ENCODE assay signal across 8 cellular contexts in the genomic region with DNA sequence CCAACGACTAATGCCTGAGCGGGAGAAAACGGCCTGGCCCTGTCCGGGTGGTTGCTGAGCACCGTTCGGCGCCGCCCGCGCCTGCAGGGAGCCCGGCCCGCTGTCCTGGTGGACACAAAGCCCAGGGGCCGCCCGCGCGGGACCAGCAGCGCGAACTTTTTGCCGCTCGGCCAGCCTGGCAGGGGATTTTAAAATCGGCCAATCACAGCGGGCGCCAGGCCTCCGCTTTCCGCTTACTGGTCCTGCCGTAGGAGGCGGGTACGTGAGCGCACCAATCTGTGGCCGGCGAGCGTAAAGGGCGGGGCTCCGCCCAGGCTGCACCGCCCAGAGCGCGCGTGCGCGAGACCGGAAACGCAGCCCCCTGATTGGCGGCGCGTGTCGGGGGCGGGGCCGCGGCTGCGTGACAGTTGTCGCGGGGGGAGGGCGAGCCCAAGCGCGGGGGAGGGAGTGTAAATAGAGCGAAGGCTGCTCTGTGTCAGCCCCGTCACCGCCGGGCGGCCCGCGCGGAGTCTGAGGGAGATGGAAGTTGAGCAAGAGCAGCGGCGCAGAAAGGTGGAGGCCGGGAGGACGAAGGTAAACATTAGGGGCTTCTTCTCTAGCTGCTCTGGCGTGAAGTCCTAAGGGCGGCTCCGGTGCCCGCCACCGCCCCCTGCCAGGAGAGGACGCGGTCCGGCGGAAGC. TPM values are rescaled to one million over a fixed set of nuclear protein-coding genes. Genes with fewer than 3 reads are reported as not detected.
DNase-seq lines count a peak whose midpoint lies in the region; ATAC-seq and TF ChIP-seq lines count a peak whose summit lies in the region.

Gene C21orf58, minus strand, starts transcription at position 161 of the 680 bp plus-strand sequence. CDS start 1,132 bp downstream, outside the sequence.
A gene with protein sequence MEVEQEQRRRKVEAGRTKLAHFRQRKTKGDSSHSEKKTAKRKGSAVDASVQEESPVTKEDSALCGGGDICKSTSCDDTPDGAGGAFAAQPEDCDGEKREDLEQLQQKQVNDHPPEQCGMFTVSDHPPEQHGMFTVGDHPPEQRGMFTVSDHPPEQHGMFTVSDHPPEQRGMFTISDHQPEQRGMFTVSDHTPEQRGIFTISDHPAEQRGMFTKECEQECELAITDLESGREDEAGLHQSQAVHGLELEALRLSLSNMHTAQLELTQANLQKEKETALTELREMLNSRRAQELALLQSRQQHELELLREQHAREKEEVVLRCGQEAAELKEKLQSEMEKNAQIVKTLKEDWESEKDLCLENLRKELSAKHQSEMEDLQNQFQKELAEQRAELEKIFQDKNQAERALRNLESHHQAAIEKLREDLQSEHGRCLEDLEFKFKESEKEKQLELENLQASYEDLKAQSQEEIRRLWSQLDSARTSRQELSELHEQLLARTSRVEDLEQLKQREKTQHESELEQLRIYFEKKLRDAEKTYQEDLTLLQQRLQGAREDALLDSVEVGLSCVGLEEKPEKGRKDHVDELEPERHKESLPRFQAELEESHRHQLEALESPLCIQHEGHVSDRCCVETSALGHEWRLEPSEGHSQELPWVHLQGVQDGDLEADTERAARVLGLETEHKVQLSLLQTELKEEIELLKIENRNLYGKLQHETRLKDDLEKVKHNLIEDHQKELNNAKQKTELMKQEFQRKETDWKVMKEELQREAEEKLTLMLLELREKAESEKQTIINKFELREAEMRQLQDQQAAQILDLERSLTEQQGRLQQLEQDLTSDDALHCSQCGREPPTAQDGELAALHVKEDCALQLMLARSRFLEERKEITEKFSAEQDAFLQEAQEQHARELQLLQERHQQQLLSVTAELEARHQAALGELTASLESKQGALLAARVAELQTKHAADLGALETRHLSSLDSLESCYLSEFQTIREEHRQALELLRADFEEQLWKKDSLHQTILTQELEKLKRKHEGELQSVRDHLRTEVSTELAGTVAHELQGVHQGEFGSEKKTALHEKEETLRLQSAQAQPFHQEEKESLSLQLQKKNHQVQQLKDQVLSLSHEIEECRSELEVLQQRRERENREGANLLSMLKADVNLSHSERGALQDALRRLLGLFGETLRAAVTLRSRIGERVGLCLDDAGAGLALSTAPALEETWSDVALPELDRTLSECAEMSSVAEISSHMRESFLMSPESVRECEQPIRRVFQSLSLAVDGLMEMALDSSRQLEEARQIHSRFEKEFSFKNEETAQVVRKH (N-terminal part only) (plus strand): TSS at position 447 of the 680 bp plus-strand sequence. CDS start 73 bp downstream, at position 520.

- ATAC-seq in HG02763 (IDR thresholded peaks at IDR 0.05; ENCODE audit: unreplicated experiment) (peak; percentile 84), Right ventricle myocardium superior (ENCODE audit: poor library complexity) (peak; percentile 94)

- H3K4me1 Mint-ChIP-seq in activated naive CD8-positive, alpha-beta T cell treated with anti-CD3 and anti-CD28 coated beads for 36 hours, result peaks cover 28% of the 10 kb centered on the region

- peaks cover 12% of the 10 kb centered on the region; the same call in 1 of the 2 replicates for H4K20me1 ChIP-seq in SU-DHL-6 (ENCODE audit: low read depth, low read length)

- intact Hi-C loops in Right ventricle myocardium superior (cut with DNase I), result loop anchor here (2.0 kb wide), 1 partner anchor 39 kb away; the partner anchor contains the start of gene MCM3AP
- intact Hi-C loops in ovary (cut with DNase I), result no loop called here
- intact Hi-C loops in thyroid gland (cut with DNase I), result loop anchor here (5.0 kb wide), 1 partner anchor 37 kb away; the partner anchor contains the start of genes MCM3AP and YBEY

- peak within 1 kb of the TSS; percentile 72 for H2AFZ ChIP-seq in SU-DHL-6 (ENCODE audit: low read depth, low read length, severe bottlenecking)

- H3K9me2 ChIP-seq in SU-DHL-6 (replicated peaks; ENCODE audit: insufficient read depth, low read length), result no peaks in the 10 kb centered on the region

- peak within 1 kb of the TSS; percentile 96 for H3K4me3 ChIP-seq in GM12865 (ENCODE audit: low read depth, low read length)
- peak within 1 kb of the TSS; percentile 95 for H3K4me3 ChIP-seq in SU-DHL-6 (ENCODE audit: insufficient read depth, low read length, poor library complexity, severe bottlenecking)
- H3K4me3 ChIP-seq in ovary, result peak within 1 kb of the TSS; percentile 83
- peak within 1 kb of the TSS; percentile 69 to 98 (median 70) for H3K4me3 ChIP-seq in thyroid gland (replicated peaks in 1 of 3)

- H3K27me3 Mint-ChIP-seq in activated naive CD8-positive, alpha-beta T cell treated with anti-CD3 and anti-CD28 coated beads for 36 hours, result no peaks in the 10 kb centered on the region

- H3K4me1 ChIP-seq in ovary (ENCODE audit: insufficient read depth) (peaks cover 11% of the 10 kb centered on the region), thyroid gland (peaks cover 9 to 23% of the 10 kb centered on the region in 2 donors)

- peaks cover 79% of the 10 kb centered on the region for H3K79me2 ChIP-seq in SU-DHL-6 (ENCODE audit: insufficient read depth, low read length)

- peak within 1 kb of the TSS; percentile 96 for H3K27ac ChIP-seq in SU-DHL-6 (ENCODE audit: low read depth, low read length)
- H3K27ac ChIP-seq in ovary, result peak within 1 kb of the TSS; percentile 47 to 84
- H3K27ac ChIP-seq in thyroid gland, result peak within 1 kb of the TSS; percentile 68 to 97 (median 72)

- H3K9me3 ChIP-seq in SU-DHL-6 (ENCODE audit: insufficient read depth, low read length), result no peaks in the 10 kb centered on the region
- H3K9me3 ChIP-seq in ovary, result no peaks in the 10 kb centered on the region
- H3K9me3 ChIP-seq in thyroid gland, result no peaks in the 10 kb centered on the region

- peak within 1 kb of the TSS; percentile 96 for H3K9ac ChIP-seq in SU-DHL-6 (ENCODE audit: low read length)

- H3K36me3 ChIP-seq in SU-DHL-6 (ENCODE audit: low read length) (peaks cover 6% of the 10 kb centered on the region), ovary (no peaks in the 10 kb centered on the region), thyroid gland (no peaks in the 10 kb centered on the region)

- H3K27me3 ChIP-seq in SU-DHL-6 (ENCODE audit: low read length) (no peaks in the 10 kb centered on the region), ovary (no peaks in the 10 kb centered on the region), thyroid gland (no peaks in the 10 kb centered on the region)

- TF ChIP-seq POLR2A in ovary (IDR thresholded peaks at IDR 0.05), result no peak
- TF ChIP-seq POLR2A in thyroid gland (IDR thresholded peaks at IDR 0.05), result peak in 1 of 2 donors; percentile 5

- TF ChIP-seq CTCF in GM12865 (IDR thresholded peaks at IDR 0.05; ENCODE audit: insufficient read depth, low read depth, low read length, missing control alignments) (no peak), SU-DHL-6 (IDR thresholded peaks at IDR 0.05; ENCODE audit: insufficient read depth, low read length, poor library complexity, severe bottlenecking) (no peak), ovary (IDR thresholded peaks at IDR 0.05) (peak in 1 of 3 donors; percentile 13), thyroid gland (IDR thresholded peaks at IDR 0.05) (no peak)

- H3K36me3 Mint-ChIP-seq in activated naive CD8-positive, alpha-beta T cell treated with anti-CD3 and anti-CD28 coated beads for 36 hours, result peaks cover 39% of the 10 kb centered on the region

- peaks cover 25% of the 10 kb centered on the region for H3F3A ChIP-seq in SU-DHL-6 (ENCODE audit: insufficient read depth)

- TF ChIP-seq EP300 in ovary (IDR thresholded peaks at IDR 0.05), result peak; percentile 18

- no peaks in the 10 kb centered on the region for H3K9me3 Mint-ChIP-seq in activated naive CD8-positive, alpha-beta T cell treated with anti-CD3 and anti-CD28 coated beads for 36 hours

- WGBS in ovary, 3 donors, result 0 to 1% (median 1%) methylated on average over 65 to 76 of the region's 76 CpGs
- WGBS in thyroid gland, 2 donors, result 0% methylated on average over 8 of the region's 76 CpGs; no CpG with 5 or more reads in 1 of the 2 donors

- H3K4me3 Mint-ChIP-seq in activated naive CD8-positive, alpha-beta T cell treated with anti-CD3 and anti-CD28 coated beads for 36 hours, result peak within 1 kb of the TSS; percentile 92

- peak within 1 kb of the TSS; percentile 97 for H3K4me2 ChIP-seq in SU-DHL-6 (ENCODE audit: low read depth, low read length, poor library complexity, severe bottlenecking)

- H3K27ac Mint-ChIP-seq in activated naive CD8-positive, alpha-beta T cell treated with anti-CD3 and anti-CD28 coated beads for 36 hours, result peak within 1 kb of the TSS; percentile 97

- peak; percentile 99 for DNase-seq in GM12865 (ENCODE audit: low read depth)
- DNase-seq in NCI-H1417 (lab: John Stamatoyannopoulos, UW), result peak; percentile 99
- peak; percentile 99 for DNase-seq in activated naive CD8-positive, alpha-beta T cell treated with anti-CD3 and anti-CD28 coated beads for 36 hours
- DNase-seq in Right ventricle myocardium superior, result peak; percentile 99
- peak; percentile 97 to 99 (median 98) for DNase-seq in ovary
- peak; percentile 97 to 98 for DNase-seq in thyroid gland

RNA-seq across cellular contexts. Expression of gene C21orf58, which starts in this region (rescaled TPM):
- total RNA-seq in activated naive CD8-positive, alpha-beta T cell treated with anti-CD3 and anti-CD28 coated beads for 36 hours, result 10 to 100 TPM; 16.5 to 17.0 TPM
- total RNA-seq in Right ventricle myocardium superior, result 1.0 TPM
- total RNA-seq in ovary, result 10 to 100 TPM in 1 of 7 donors, 1 to 10 TPM in 6; 1.6 to 26.8 (median 2.3) TPM
- polyA plus RNA-seq in ovary, result 1 to 10 TPM in 1 of 2 donors, under 1 TPM in 1; 0.63 to 2.7 TPM
- total RNA-seq in thyroid gland, result 1 to 10 TPM in 3 of 4 donors, under 1 TPM in 1; 0.89 to 2.2 (median 1.7) TPM

RNA-seq across cellular contexts. Expression of the second gene that starts in this region (rescaled TPM):
- 10 to 100 TPM; 49.4 to 53.4 TPM for total RNA-seq in activated naive CD8-positive, alpha-beta T cell treated with anti-CD3 and anti-CD28 coated beads for 36 hours
- 28.9 TPM for total RNA-seq in Right ventricle myocardium superior
- 10 to 100 TPM; 14.7 to 28.2 (median 24.0) TPM for total RNA-seq in ovary
- 10 to 100 TPM; 11.1 to 11.4 TPM for polyA plus RNA-seq in ovary
- total RNA-seq in thyroid gland, result 10 to 100 TPM; 23.9 to 36.6 (median 33.2) TPM

Comparison
In these comparisons a context has a peak if more than half of its experiments do, and no peak if none do; other contexts are left out.
1. Peak in every context shown above with its lines: DNase-seq, ATAC-seq, H3K4me3 ChIP-seq and H3K27ac ChIP-seq.
2. intact Hi-C loops: an anchor here in Right ventricle myocardium superior (2.0 kb wide) and thyroid gland (5.0 kb wide); none called in ovary.